In genomic region chr1:68149110-68149798, GRCh38 we compare ENCODE assay signal across 20 cellular contexts.
"Had no signal": no experiment of that assay in that cellular context is flagged by ENCODE, and none has a peak within 500 bp of the region (broad histone marks: within the 10 kb centered on the region; RNA-seq: fewer than 3 reads in every experiment).

No MANE protein-coding gene starts in this region.

- ATAC-seq: activated CD4-positive, CD25-positive, alpha-beta regulatory T cell treated with anti-CD3 and anti-CD28 coated beads, Interleukin-2, amount 50 U/mL, for 24 hours had no signal

- H3K27me3 Mint-ChIP-seq: activated naive CD8-positive, alpha-beta T cell; dendritic cell treated with granulocyte-macrophage colony-stimulating factor and Interleukin-4, amounts not matched to agents 40 ng/mL and 50 ng/mL, for 4 days had no signal

- H3K4me3 Mint-ChIP-seq: activated naive CD8-positive, alpha-beta T cell; brain; central memory CD8-positive, alpha-beta T cell; dendritic cell treated with granulocyte-macrophage colony-stimulating factor and Interleukin-4, amounts not matched to agents 40 ng/mL and 50 ng/mL, for 4 days; nephron progenitor cell; T-helper 2 cell treated with Interferon-gamma antibody and Interleukin-4, amounts not matched to agents 5 μg/mL and 100 μg/mL, for 36 hours had no signal

- DNase-seq: activated CD4-positive, alpha-beta T cell treated with anti-CD3 and anti-CD28 coated beads, Interleukin-2, amount 50 U/mL, for 1 hour; activated CD8-positive, alpha-beta memory T cell treated with anti-CD3 and anti-CD28 coated beads for 24 hours; activated gamma-delta T cell treated with Interleukin-2 at 50 U/mL for 16 hours; amygdala; effector memory CD4-positive, alpha-beta T cell; hypothalamus; nephron progenitor cell; occipital lobe; sigmoid colon; stimulated activated CD4-positive, alpha-beta T cell treated with anti-CD3 and anti-CD28 coated beads, Interleukin-12 subunit alpha, Interleukin-12 subunit beta, amount 100 ng/mL, for 4 hours; stimulated activated CD4-positive, alpha-beta T cell treated with anti-CD3 and anti-CD28 coated beads, Interleukin-2, amount 100 ng/mL, for 24 hours; SW 1271; transverse colon had no signal

- H3K4me3 ChIP-seq: prostate gland, sigmoid colon, transverse colon had no signal

- H3K9me3 Mint-ChIP-seq: brain; central memory CD8-positive, alpha-beta T cell; dendritic cell treated with granulocyte-macrophage colony-stimulating factor and Interleukin-4, amounts not matched to agents 40 ng/mL and 50 ng/mL, for 4 days; nephron progenitor cell; T-helper 2 cell treated with Interferon-gamma antibody and Interleukin-4, amounts not matched to agents 5 μg/mL and 100 μg/mL, for 36 hours had no signal

- H3K9me3 ChIP-seq: prostate gland, sigmoid colon, transverse colon had no signal

- H3K36me3 Mint-ChIP-seq: activated naive CD8-positive, alpha-beta T cell had no signal

- H3K27ac ChIP-seq: prostate gland, transverse colon had no signal

- H3K27ac Mint-ChIP-seq: activated naive CD8-positive, alpha-beta T cell; dendritic cell treated with granulocyte-macrophage colony-stimulating factor and Interleukin-4, amounts not matched to agents 40 ng/mL and 50 ng/mL, for 4 days; nephron progenitor cell; T-helper 2 cell treated with Interferon-gamma antibody and Interleukin-4, amounts not matched to agents 5 μg/mL and 100 μg/mL, for 36 hours had no signal

- H3K4me1 ChIP-seq: prostate gland had no signal

- H3K27me3 ChIP-seq: sigmoid colon, transverse colon had no signal

- H3K4me1 Mint-ChIP-seq: central memory CD8-positive, alpha-beta T cell; nephron progenitor cell had no signal
